In the genomic region with DNA sequence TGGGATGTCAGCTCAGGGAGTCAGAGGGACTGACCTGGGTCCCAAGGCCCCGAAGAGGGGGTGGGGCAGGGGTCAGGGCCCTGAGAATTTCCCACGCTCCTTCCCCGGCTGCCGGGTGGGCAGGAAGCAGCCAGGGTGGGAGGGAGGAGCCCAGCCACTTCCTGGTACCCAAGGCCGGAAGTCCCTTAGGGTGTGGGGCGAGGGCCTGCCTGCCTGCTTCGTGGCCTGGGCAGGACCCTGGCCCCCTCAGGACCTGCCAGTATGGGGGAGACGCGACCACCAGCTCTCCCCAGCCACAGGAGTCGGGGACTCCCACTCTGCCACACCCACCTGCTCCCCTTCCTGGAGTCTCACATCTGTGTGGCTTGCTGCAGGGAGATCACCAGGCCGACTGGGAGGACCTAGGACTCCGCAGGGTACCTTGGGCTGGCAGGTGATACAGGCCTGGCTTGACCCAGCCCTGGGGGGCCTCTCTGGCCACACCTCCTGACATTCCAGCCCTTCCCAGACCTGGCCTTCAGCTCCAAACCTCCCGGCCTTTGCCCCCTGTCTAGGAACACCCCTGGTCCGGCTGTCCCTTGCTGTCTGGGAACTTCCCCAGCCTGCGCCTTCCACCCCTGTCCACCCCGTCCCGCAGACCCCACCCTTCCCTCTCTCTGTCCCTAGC, we compare ENCODE assay signal across 1 cellular context.
A peak's percentile ranks its signal among the peaks of the same experiment; 100 is the strongest.
TF ChIP-seq lines count a peak whose summit lies in the region.

No MANE protein-coding gene starts in this region.

TF ChIP-seq in SK-N-SH treated with all-trans-retinoic acid at 6 μM for 48 hours, 23 proteins besides CTCF, POLR2A, EP300 and RAD21 (continued from another document):
- TF ChIP-seq, protein P1, sequence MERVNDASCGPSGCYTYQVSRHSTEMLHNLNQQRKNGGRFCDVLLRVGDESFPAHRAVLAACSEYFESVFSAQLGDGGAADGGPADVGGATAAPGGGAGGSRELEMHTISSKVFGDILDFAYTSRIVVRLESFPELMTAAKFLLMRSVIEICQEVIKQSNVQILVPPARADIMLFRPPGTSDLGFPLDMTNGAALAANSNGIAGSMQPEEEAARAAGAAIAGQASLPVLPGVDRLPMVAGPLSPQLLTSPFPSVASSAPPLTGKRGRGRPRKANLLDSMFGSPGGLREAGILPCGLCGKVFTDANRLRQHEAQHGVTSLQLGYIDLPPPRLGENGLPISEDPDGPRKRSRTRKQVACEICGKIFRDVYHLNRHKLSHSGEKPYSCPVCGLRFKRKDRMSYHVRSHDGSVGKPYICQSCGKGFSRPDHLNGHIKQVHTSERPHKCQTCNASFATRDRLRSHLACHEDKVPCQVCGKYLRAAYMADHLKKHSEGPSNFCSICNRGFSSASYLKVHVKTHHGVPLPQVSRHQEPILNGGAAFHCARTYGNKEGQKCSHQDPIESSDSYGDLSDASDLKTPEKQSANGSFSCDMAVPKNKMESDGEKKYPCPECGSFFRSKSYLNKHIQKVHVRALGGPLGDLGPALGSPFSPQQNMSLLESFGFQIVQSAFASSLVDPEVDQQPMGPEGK (CRISPR knock-in tag; IDR thresholded peaks at IDR 0.05; ENCODE audit: borderline replicate concordance), result peak; percentile 76
- TF ChIP-seq RARB (CRISPR knock-in tag; IDR thresholded peaks at IDR 0.05), result peak; percentile 95
- TF ChIP-seq OSR1 (CRISPR knock-in tag; IDR thresholded peaks at IDR 0.05), result no peak
- 0 out of 2 replicates have a peak, but pooled peaks have one; percentile 37 for TF ChIP-seq ZFP3 (CRISPR knock-in tag; IDR thresholded peaks at IDR 0.05)
